ENCODE assay signal across 8 cellular contexts in genomic region chr5:142362193-142362592, GRCh38. TPM values are rescaled to one million over a fixed set of nuclear protein-coding genes. Genes with fewer than 3 reads are reported as not detected.
A peak's percentile ranks its signal among the peaks of the same experiment; 100 is the strongest.
DNase-seq lines count a peak whose midpoint lies in the region; ATAC-seq, FAIRE-seq and TF ChIP-seq lines count a peak whose summit lies in the region.
"Not testable (repeated sequence)": the region's sequence is repeated elsewhere in the genome, so short reads cannot be mapped to it uniquely, and the experiment has no call there.

No MANE protein-coding gene starts in this region.

- H3K4me1 ChIP-seq in A549: peaks cover 59% of the 10 kb centered on the region
- H3K4me1 ChIP-seq in HUES6 (ENCODE audit: control insufficient read depth, insufficient read depth, low read length): peaks cover 69% of the 10 kb centered on the region
- peaks cover 28% of the 10 kb centered on the region for H3K4me1 ChIP-seq in adipocyte (ENCODE audit: control insufficient read depth, insufficient read depth, low read length)
- H3K4me1 ChIP-seq in duodenal mucosa (ENCODE audit: control insufficient read depth in 1 of 2, insufficient read depth in 2 of 2, low read length in 2 of 2): peaks cover 31 to 38% of the 10 kb centered on the region in 2 donors
- H3K4me1 ChIP-seq in left ventricle myocardium inferior: peaks cover 41% of the 10 kb centered on the region
- peaks cover 10 to 20% of the 10 kb centered on the region in 2 donors for H3K4me1 ChIP-seq in lung (ENCODE audit: control insufficient read depth in 2 of 2, insufficient read depth in 2 of 2, low read length in 2 of 2)
- H3K4me1 ChIP-seq in parathyroid adenoma: not testable (repeated sequence)
- H3K4me1 ChIP-seq in thoracic aorta (ENCODE audit: control insufficient read depth in 1 of 2, low read depth in 2 of 2): peaks cover 16 to 18% of the 10 kb centered on the region in 2 donors

- not testable (repeated sequence) for H3K9me3 ChIP-seq in A549; HUES6 (ENCODE audit: control insufficient read depth, insufficient read depth, low read depth, low read length); adipocyte (ENCODE audit: control insufficient read depth, low read length); duodenal mucosa (ENCODE audit: control insufficient read depth in 1 of 2, low read length in 2 of 2); left ventricle myocardium inferior (replicated peaks); lung (ENCODE audit: control insufficient read depth in 2 of 2, insufficient read depth in 1 of 2, low read length in 1 of 2); parathyroid adenoma (ENCODE audit: control insufficient read depth, low read length); thoracic aorta

- TF ChIP-seq POLR2A in A549 (IDR thresholded peaks at IDR 0.05; ENCODE audit: low read length): not testable (repeated sequence)

- H3K9ac ChIP-seq in HUES6 (ENCODE audit: low read length) (peak overlapping the region; percentile 92), adipocyte (ENCODE audit: low read length) (peak overlapping the region; percentile 59)
- H3K9ac ChIP-seq in duodenal mucosa (ENCODE audit: low read depth in 1 of 2, low read length in 2 of 2); parathyroid adenoma: not testable (repeated sequence)

- not testable (repeated sequence) for H3K4me3 ChIP-seq in A549; adipocyte (ENCODE audit: low read length); duodenal mucosa (ENCODE audit: low read depth in 1 of 2, low read length in 2 of 2); left ventricle myocardium inferior; lung; parathyroid adenoma (ENCODE audit: low read depth, low read length); thoracic aorta
- peak overlapping the region; percentile 25; the same call in 1 of the 2 replicates for H3K4me3 ChIP-seq in HUES6 (ENCODE audit: low read depth, low read length)

- FAIRE-seq in A549 (lab: Jason Lieb, UNC): not testable (repeated sequence)

- H3K4me2 ChIP-seq in A549: peak overlapping the region; percentile 68
- H3K4me2 ChIP-seq in parathyroid adenoma (ENCODE audit: low read length): not testable (repeated sequence)

- peak overlapping the region; percentile 81 to 91 for H3K27ac ChIP-seq in A549
- peak overlapping the region; percentile 92; the same call in 1 of the 2 replicates for H3K27ac ChIP-seq in HUES6 (ENCODE audit: low read depth, low read length)
- H3K27ac ChIP-seq in duodenal mucosa (ENCODE audit: low read depth, low read length): peak overlapping the region; percentile 21
- H3K27ac ChIP-seq in left ventricle myocardium inferior (replicated peaks): peak overlapping the region; percentile 94
- H3K27ac ChIP-seq in lung (ENCODE audit: low read depth in 1 of 2, low read length in 1 of 2): peak overlapping the region; percentile 82 to 84
- H3K27ac ChIP-seq in parathyroid adenoma: peak overlapping the region; percentile 67
- peak overlapping the region; percentile 44 to 82 for H3K27ac ChIP-seq in thoracic aorta

- not testable (repeated sequence) for H3K79me2 ChIP-seq in parathyroid adenoma

- TF ChIP-seq EP300 in A549 (IDR thresholded peaks at IDR 0.05): not testable (repeated sequence)

- peak overlapping the region; percentile 75 for H2AFZ ChIP-seq in parathyroid adenoma

- intact Hi-C loops in left ventricle myocardium inferior (cut with micrococcal nuclease): not testable (repeated sequence)

- not testable (repeated sequence) for H3K27me3 ChIP-seq in HUES6 (ENCODE audit: control insufficient read depth, insufficient read depth, low read length); adipocyte (replicated peaks; ENCODE audit: control insufficient read depth, insufficient read depth, low read length); duodenal mucosa (ENCODE audit: control insufficient read depth in 1 of 2, insufficient read depth in 2 of 2, low read length in 2 of 2); left ventricle myocardium inferior (ENCODE audit: low read depth); lung (ENCODE audit: control insufficient read depth, insufficient read depth); parathyroid adenoma (ENCODE audit: control insufficient read depth, insufficient read depth, low read length); thoracic aorta (replicated peaks; ENCODE audit: insufficient read depth)

- H3K36me3 ChIP-seq in HUES6 (ENCODE audit: control insufficient read depth, insufficient read depth, low read length); adipocyte (ENCODE audit: control insufficient read depth, insufficient read depth, low read length, severe bottlenecking); duodenal mucosa (ENCODE audit: control insufficient read depth in 1 of 2, insufficient read depth in 2 of 2, low read length in 2 of 2); left ventricle myocardium inferior; lung (ENCODE audit: control insufficient read depth in 2 of 2, insufficient read depth in 2 of 2, low read length in 2 of 2); parathyroid adenoma (ENCODE audit: control insufficient read depth, insufficient read depth, low read length); thoracic aorta: not testable (repeated sequence)

- TF ChIP-seq CTCF in A549 (IDR thresholded peaks at IDR 0.05); left ventricle myocardium inferior (IDR thresholded peaks at IDR 0.05; ENCODE audit: borderline replicate concordance); lung (IDR thresholded peaks at IDR 0.05; ENCODE audit: control extremely low read depth, extremely low read depth); parathyroid adenoma (IDR thresholded peaks at IDR 0.05); thoracic aorta (IDR thresholded peaks at IDR 0.05): not testable (repeated sequence)

- not testable (repeated sequence) for ATAC-seq in A549; lung (ENCODE audit: insufficient read depth, low FRiP score); thoracic aorta (ENCODE audit: insufficient number of reproducible peaks, low FRiP score, low read depth)

- TF ChIP-seq RAD21 in A549 (conservative IDR thresholded peaks at IDR 0.05 in 1 of 2, IDR thresholded peaks at IDR 0.05 in 1 of 2): not testable (repeated sequence)

- DNase-seq in A549 (ENCODE audit: low read depth in 1 of 2, low spot score in 1 of 2); adipocyte (ENCODE audit: low read depth); left ventricle myocardium inferior; lung (ENCODE audit: low spot score); thoracic aorta (ENCODE audit: low spot score): not testable (repeated sequence)

- POLR2A ChIA-PET in A549 (lab: Yijun Ruan, JAX): not testable (repeated sequence)

- WGBS in A549 (ENCODE audit: missing lambda C conversion rate): 74% methylated on average over 11 of the region's 11 CpGs
- 92 to 93% methylated on average over 11 of the region's 11 CpGs for WGBS in lung, 2 donors

- CTCF ChIA-PET in A549 (lab: Yijun Ruan, JAX): interaction anchor here (0.6 kb wide), 1 partner anchor 719 kb away, joined by 3 read pairs; no protein-coding TSS in a partner anchor

RNA-seq across cellular contexts. Expression of gene SPRY4, which starts 37.4 kb away (rescaled TPM):
- polyA plus RNA-seq in A549 (2011; rRNA removed): 5.7 and 6.7 TPM in 2 replicates
- 3.6 and 5.0 TPM in 2 replicates for polyA plus RNA-seq in A549 (2012; cell fraction: cytosol; rRNA removed)
- 15.6 and 17.1 TPM in 2 replicates for polyA plus RNA-seq in A549 (2012; cell fraction: nucleus; rRNA removed)
- 3.0 to 3.4 TPM (median 3.3 TPM) in 3 replicates for polyA plus RNA-seq in A549 (2017; fragmentation: RNase III; extraction: RNeasy Plus Mini Kit Qiagen cat#74134 plus additional on column Dnase treatment)
- 14.0 and 17.9 TPM in 2 replicates for polyA minus RNA-seq in A549 (2011; rRNA and poly(A)+ RNA removed)
- total RNA-seq in left ventricle myocardium inferior: 10.2 TPM
- 10 to 100 TPM; 23.6 to 33.9 TPM for total RNA-seq in lung
- 10 to 100 TPM; 16.7 to 22.7 TPM for polyA plus RNA-seq in lung
- total RNA-seq in thoracic aorta: 100 to 1,000 TPM in 1 of 2 donors, 10 to 100 TPM in 1; 63.4 to 136 TPM

Comparison
In these comparisons a context has a peak if more than half of its experiments do, and no peak if none do; other contexts are left out.
1. H3K27ac ChIP-seq: peak in every context shown above with its lines; median percentile 94 in left ventricle myocardium inferior; 92 in HUES6; 86 in A549; 83 in lung; 67 in parathyroid adenoma; 63 in thoracic aorta; 21 in duodenal mucosa.